ENCODE assay signal across 8 cellular contexts in genomic region chr19:2462635-2463421, GRCh38. TPM values are rescaled to one million over a fixed set of nuclear protein-coding genes. Genes with fewer than 3 reads are reported as not detected.
DNase-seq lines count a peak whose midpoint lies in the region; ATAC-seq and TF ChIP-seq lines count a peak whose summit lies in the region.

No MANE protein-coding gene starts in this region.

- peaks cover 10 to 26% (median 16%) of the 10 kb centered on the region in 6 donors for H3K4me1 ChIP-seq in spleen

- H3K27ac ChIP-seq in coronary artery (peak overlapping the region in 1 of 2 donors; percentile 55), spleen (peak overlapping the region in 5 of 8 donors; percentile 21 to 51 (median 43))

- TF ChIP-seq POLR2A in spleen (IDR thresholded peaks at IDR 0.05), result no peak

- 32 to 43% (median 38%) methylated on average over 33 to 46 of the region's 46 CpGs for WGBS in spleen, 5 donors

- TF ChIP-seq CTCF in coronary artery (IDR thresholded peaks at IDR 0.05) (no peak), spleen (IDR thresholded peaks at IDR 0.05 in 8 of 11, conservative IDR thresholded peaks at IDR 0.05 in 3 of 11) (no peak)

- H3K27me3 ChIP-seq in spleen (replicated peaks in 1 of 7), result peaks cover 0 to 17% (median 0%) of the 10 kb centered on the region in 7 donors

- no peaks in the 10 kb centered on the region for H3K36me3 ChIP-seq in spleen

- ATAC-seq in HG03571 (IDR thresholded peaks at IDR 0.05; ENCODE audit: unreplicated experiment), result no peak

- DNase-seq in NCI-H2196 (lab: John Stamatoyannopoulos, UW; ENCODE audit: unreplicated experiment), result peak; percentile 42
- DNase-seq in NCI-H2196 treated with DMSO at 0.1 percent for 48 hours (lab: John Stamatoyannopoulos, UW; ENCODE audit: unreplicated experiment), result no peak
- DNase-seq in NCI-H82 treated with DMSO at 0.1 percent for 48 hours (lab: John Stamatoyannopoulos, UW; ENCODE audit: unreplicated experiment), result peak; percentile 19
- peak; percentile 95 for DNase-seq in coronary artery (ENCODE audit: low spot score)
- DNase-seq in kidney glomerular epithelial cell (lab: John Stamatoyannopoulos, UW), result peak; percentile 63
- DNase-seq in spleen, result peak; percentile 83
- DNase-seq in SIG-M5 (lab: John Stamatoyannopoulos, UW), result no peak

- no peaks in the 10 kb centered on the region for H3K9me3 ChIP-seq in spleen

- H3K4me3 ChIP-seq in coronary artery (peak overlapping the region; percentile 82), spleen (peak overlapping the region in 7 of 8 donors; percentile 55 to 84 (median 59))

- intact Hi-C loops in spleen (cut with DNase I; ENCODE audit: low total_unique reads), result no loop called here

RNA-seq across cellular contexts. Expression of gene LMNB2, which starts 6.1 kb away (rescaled TPM):
- total RNA-seq in spleen, result 10 to 100 TPM; 15.5 to 26.0 (median 21.6) TPM
- 10 to 100 TPM in 1 of 3 donors, 1 to 10 TPM in 2; 4.9 to 21.7 (median 8.9) TPM for polyA plus RNA-seq in spleen

RNA-seq across cellular contexts. Expression of gene GADD45B, which starts 13.1 kb away (rescaled TPM):
- total RNA-seq in spleen, result 100 to 1,000 TPM in 1 of 7 donors, 10 to 100 TPM in 6; 57.4 to 114 (median 77.4) TPM
- 10 to 100 TPM; 40.6 to 76.9 (median 43.3) TPM for polyA plus RNA-seq in spleen

RNA-seq across cellular contexts. Expression of gene TIMM13, which starts 35.4 kb away (rescaled TPM):
- 10 to 100 TPM; 21.1 to 59.3 (median 44.2) TPM for total RNA-seq in spleen
- polyA plus RNA-seq in spleen, result 10 to 100 TPM; 39.5 to 87.5 (median 84.1) TPM

Comparison
In these comparisons a context has a peak if more than half of its experiments do, and no peak if none do; other contexts are left out.
1. DNase-seq: peak in NCI-H2196 (single experiment), NCI-H82 treated with DMSO at 0.1 percent for 48 hours (single experiment), coronary artery (single experiment), kidney glomerular epithelial cell (single experiment) and spleen (single experiment); none in NCI-H2196 treated with DMSO at 0.1 percent for 48 hours (single experiment) and SIG-M5 (single experiment).